Comparison of ENCODE assay signal across 1 cellular context in genomic region chr16:1258218-1258587, GRCh38.
A peak's percentile ranks its signal among the peaks of the same experiment; 100 is the strongest.
TF ChIP-seq lines count a peak whose summit lies in the region.

No MANE protein-coding gene starts in this region.

TF ChIP-seq in K562, 482 proteins besides CTCF, POLR2A, EP300 and RAD21:
- TF ChIP-seq PCBP1 (IDR thresholded peaks at IDR 0.05; ENCODE audit: low read depth, low read length, poor library complexity, severe bottlenecking) = peak; percentile 20
- TF ChIP-seq NR2C1 (IDR thresholded peaks at IDR 0.05) = no peak
- TF ChIP-seq NR2C1 (tag; IDR thresholded peaks at IDR 0.05) = 0 out of 2 replicates have a peak, but pooled peaks have one; percentile 11
- no peak for TF ChIP-seq USF2 (CRISPR knock-in tag; IDR thresholded peaks at IDR 0.05)
